Comparison of ENCODE assay signal across 1 cellular context in the genomic region with DNA sequence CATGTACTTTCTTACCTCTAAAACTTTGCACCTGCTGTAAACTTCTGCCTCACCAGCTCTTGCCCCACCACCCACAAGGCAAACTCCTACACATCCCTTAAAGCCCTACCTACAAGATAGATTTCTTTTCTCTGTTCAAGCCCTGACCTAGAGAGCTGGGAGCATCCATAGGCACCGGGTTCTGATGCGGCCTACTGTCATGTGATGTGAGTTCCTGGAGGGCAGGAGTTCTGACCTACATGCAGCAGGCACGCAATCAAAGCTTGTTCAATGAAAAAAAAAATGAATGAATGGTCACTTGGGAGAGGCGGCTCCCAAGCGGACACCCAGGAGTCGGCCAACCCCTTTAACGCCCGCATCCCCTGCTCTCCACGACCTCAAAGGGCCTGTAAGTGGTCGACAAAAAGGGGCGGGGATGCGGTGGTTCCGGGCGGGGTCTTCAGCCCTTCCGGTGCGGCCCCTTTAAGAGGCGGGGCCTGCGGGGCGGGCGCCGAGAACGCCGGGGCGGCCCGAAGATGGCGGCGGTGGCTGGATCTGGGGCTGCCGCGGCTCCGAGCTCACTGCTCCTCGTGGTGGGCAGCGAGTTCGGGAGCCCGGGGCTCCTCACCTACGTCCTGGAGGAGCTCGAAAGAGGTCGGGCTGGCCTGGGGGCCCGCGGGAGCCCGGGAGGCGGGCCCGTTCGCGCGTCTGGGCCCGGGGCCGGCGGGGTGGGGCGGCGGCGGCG.
TF ChIP-seq lines count a peak whose summit lies in the region.

A gene with protein sequence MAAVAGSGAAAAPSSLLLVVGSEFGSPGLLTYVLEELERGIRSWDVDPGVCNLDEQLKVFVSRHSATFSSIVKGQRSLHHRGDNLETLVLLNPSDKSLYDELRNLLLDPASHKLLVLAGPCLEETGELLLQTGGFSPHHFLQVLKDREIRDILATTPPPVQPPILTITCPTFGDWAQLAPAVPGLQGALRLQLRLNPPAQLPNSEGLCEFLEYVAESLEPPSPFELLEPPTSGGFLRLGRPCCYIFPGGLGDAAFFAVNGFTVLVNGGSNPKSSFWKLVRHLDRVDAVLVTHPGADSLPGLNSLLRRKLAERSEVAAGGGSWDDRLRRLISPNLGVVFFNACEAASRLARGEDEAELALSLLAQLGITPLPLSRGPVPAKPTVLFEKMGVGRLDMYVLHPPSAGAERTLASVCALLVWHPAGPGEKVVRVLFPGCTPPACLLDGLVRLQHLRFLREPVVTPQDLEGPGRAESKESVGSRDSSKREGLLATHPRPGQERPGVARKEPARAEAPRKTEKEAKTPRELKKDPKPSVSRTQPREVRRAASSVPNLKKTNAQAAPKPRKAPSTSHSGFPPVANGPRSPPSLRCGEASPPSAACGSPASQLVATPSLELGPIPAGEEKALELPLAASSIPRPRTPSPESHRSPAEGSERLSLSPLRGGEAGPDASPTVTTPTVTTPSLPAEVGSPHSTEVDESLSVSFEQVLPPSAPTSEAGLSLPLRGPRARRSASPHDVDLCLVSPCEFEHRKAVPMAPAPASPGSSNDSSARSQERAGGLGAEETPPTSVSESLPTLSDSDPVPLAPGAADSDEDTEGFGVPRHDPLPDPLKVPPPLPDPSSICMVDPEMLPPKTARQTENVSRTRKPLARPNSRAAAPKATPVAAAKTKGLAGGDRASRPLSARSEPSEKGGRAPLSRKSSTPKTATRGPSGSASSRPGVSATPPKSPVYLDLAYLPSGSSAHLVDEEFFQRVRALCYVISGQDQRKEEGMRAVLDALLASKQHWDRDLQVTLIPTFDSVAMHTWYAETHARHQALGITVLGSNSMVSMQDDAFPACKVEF (plus strand): TSS at position 493 of the 724 bp plus-strand sequence. CDS start 23 bp downstream, at position 516.

TF ChIP-seq in K562, 482 proteins besides CTCF, POLR2A, EP300 and RAD21 (continued from another document and continues in another):
- TF ChIP-seq EWSR1 (IDR thresholded peaks at IDR 0.05; ENCODE audit: borderline replicate concordance, low read depth, partially characterized antibody) (no peak), HNRNPK (IDR thresholded peaks at IDR 0.05; ENCODE audit: low read depth, low read length, poor library complexity, severe bottlenecking) (no peak), ZNF717 (CRISPR knock-in tag; IDR thresholded peaks at IDR 0.05) (no peak), KDM5B (IDR thresholded peaks at IDR 0.05; ENCODE audit: insufficient replicate concordance, low read depth, low read length) (peak; percentile 82), BMI1 (IDR thresholded peaks at IDR 0.05; ENCODE audit: low read length) (no peak), CREB1 (IDR thresholded peaks at IDR 0.05) (no peak), CREB1 (CRISPR knock-in tag; IDR thresholded peaks at IDR 0.05) (no peak), PHTF2 (CRISPR knock-in tag; IDR thresholded peaks at IDR 0.05) (no peak), JUN (IDR thresholded peaks at IDR 0.05; ENCODE audit: borderline replicate concordance, low read depth, low read length) (no peak), JUN (CRISPR knock-in tag; IDR thresholded peaks at IDR 0.05; ENCODE audit: borderline replicate concordance) (no peak), RCOR1 (IDR thresholded peaks at IDR 0.05; ENCODE audit: borderline replicate concordance in 1 of 2, low read depth in 2 of 2, low read length in 2 of 2) (no peak), ZNF311 (CRISPR knock-in tag; IDR thresholded peaks at IDR 0.05) (no peak), ZBTB7A (IDR thresholded peaks at IDR 0.05; ENCODE audit: borderline replicate concordance, control insufficient read depth, low read depth, low read length) (peak; percentile 88), KDM2B (CRISPR knock-in tag; IDR thresholded peaks at IDR 0.05) (no peak), ZNF184 (CRISPR knock-in tag; IDR thresholded peaks at IDR 0.05) (no peak), ADNP (tag; IDR thresholded peaks at IDR 0.05) (no peak), ZNF212 (CRISPR knock-in tag; IDR thresholded peaks at IDR 0.05) (no peak), SAP30 (IDR thresholded peaks at IDR 0.05; ENCODE audit: borderline replicate concordance, insufficient read depth, low read depth, low read length, poor library complexity, severe bottlenecking) (peak; percentile 39), DACH1 (IDR thresholded peaks at IDR 0.05; ENCODE audit: partially characterized antibody) (no peak), RBM22 (IDR thresholded peaks at IDR 0.05; ENCODE audit: low read depth, low read length, poor library complexity, severe bottlenecking) (no peak), PHF21A (IDR thresholded peaks at IDR 0.05; ENCODE audit: borderline replicate concordance, low read depth) (no peak), SRSF9 (IDR thresholded peaks at IDR 0.05; ENCODE audit: borderline replicate concordance, low read depth, low read length) (no peak), CBFA2T2 (conservative IDR thresholded peaks at IDR 0.05) (no peak), CCAR2 (IDR thresholded peaks at IDR 0.05; ENCODE audit: low read depth, low read length) (no peak), ZNF79 (CRISPR knock-in tag; IDR thresholded peaks at IDR 0.05; ENCODE audit: low read depth) (no peak), NFIX (CRISPR knock-in tag; IDR thresholded peaks at IDR 0.05; ENCODE audit: low read depth) (no peak), MAZ (CRISPR knock-in tag; conservative IDR thresholded peaks at IDR 0.05 in 1 of 2, IDR thresholded peaks at IDR 0.05 in 1 of 2) (peak in 1 of 2 experiments; percentile 46; a peak in 1 of 4 replicates), GABPB1 (CRISPR knock-in tag; IDR thresholded peaks at IDR 0.05) (peak; percentile 44; the same call in 1 of the 2 replicates), HMGN3 (IDR thresholded peaks at IDR 0.05; ENCODE audit: borderline replicate concordance, extremely low read depth, insufficient read length, low read depth, low read length) (peak; percentile 36), PCBP1 (IDR thresholded peaks at IDR 0.05; ENCODE audit: low read depth, low read length, poor library complexity, severe bottlenecking) (no peak), ESRRB (CRISPR knock-in tag; IDR thresholded peaks at IDR 0.05; ENCODE audit: borderline replicate concordance) (no peak), ZNF644 (tag; IDR thresholded peaks at IDR 0.05; ENCODE audit: low read depth) (no peak), ZNF76 (CRISPR knock-in tag; IDR thresholded peaks at IDR 0.05; ENCODE audit: borderline replicate concordance) (no peak), PML (IDR thresholded peaks at IDR 0.05; ENCODE audit: low read length) (peak; percentile 41; the same call in 1 of the 2 replicates), ZNF584 (CRISPR knock-in tag; IDR thresholded peaks at IDR 0.05; ENCODE audit: low read depth) (no peak), RBFOX2 (IDR thresholded peaks at IDR 0.05; ENCODE audit: low read depth, low read length) (peak; percentile 83), BACH1 (tag; IDR thresholded peaks at IDR 0.05) (no peak), ETV1 (tag; conservative IDR thresholded peaks at IDR 0.05; ENCODE audit: low read depth) (peak; percentile 77), KAT2B (IDR thresholded peaks at IDR 0.05; ENCODE audit: low read depth, low read length) (no peak), NFE2L1 (tag; IDR thresholded peaks at IDR 0.05; ENCODE audit: borderline replicate concordance, low read depth) (no peak), ZNF695 (CRISPR knock-in tag; IDR thresholded peaks at IDR 0.05) (no peak), MBD2 (IDR thresholded peaks at IDR 0.05; ENCODE audit: borderline replicate concordance, low read depth) (peak; percentile 30; the same call in 1 of the 2 replicates), SRF (CRISPR knock-in tag; IDR thresholded peaks at IDR 0.05) (0 out of 4 replicates have a peak, but pooled peaks of 1 of the 2 experiments have one; percentile 13), ZNF217 (CRISPR knock-in tag; IDR thresholded peaks at IDR 0.05) (no peak), NFE2 (IDR thresholded peaks at IDR 0.05; ENCODE audit: low read depth) (no peak), ERF (CRISPR knock-in tag; IDR thresholded peaks at IDR 0.05) (0 out of 2 replicates have a peak, but pooled peaks have one; percentile 48), ZKSCAN1 (IDR thresholded peaks at IDR 0.05; ENCODE audit: low read depth, low read length) (no peak), MTA3 (IDR thresholded peaks at IDR 0.05; ENCODE audit: borderline replicate concordance) (no peak), ZNF57 (CRISPR knock-in tag; IDR thresholded peaks at IDR 0.05) (no peak), NUFIP1 (IDR thresholded peaks at IDR 0.05; ENCODE audit: partially characterized antibody) (no peak), KDM4B (IDR thresholded peaks at IDR 0.05; ENCODE audit: borderline replicate concordance in 2 of 2, low read depth in 1 of 2) (no peak), ELF2 (CRISPR knock-in tag; IDR thresholded peaks at IDR 0.05) (0 out of 2 replicates have a peak, but pooled peaks have one; percentile 44), ZC3H11A (IDR thresholded peaks at IDR 0.05; ENCODE audit: low read depth, low read length) (no peak), ZNF830 (CRISPR knock-in tag; IDR thresholded peaks at IDR 0.05) (no peak), ZNF174 (CRISPR knock-in tag; IDR thresholded peaks at IDR 0.05) (no peak), TAF9B (IDR thresholded peaks at IDR 0.05; ENCODE audit: partially characterized antibody) (no peak), SIRT6 (IDR thresholded peaks at IDR 0.05; ENCODE audit: low read depth, low read length) (no peak)
- TF ChIP-seq, protein P1, sequence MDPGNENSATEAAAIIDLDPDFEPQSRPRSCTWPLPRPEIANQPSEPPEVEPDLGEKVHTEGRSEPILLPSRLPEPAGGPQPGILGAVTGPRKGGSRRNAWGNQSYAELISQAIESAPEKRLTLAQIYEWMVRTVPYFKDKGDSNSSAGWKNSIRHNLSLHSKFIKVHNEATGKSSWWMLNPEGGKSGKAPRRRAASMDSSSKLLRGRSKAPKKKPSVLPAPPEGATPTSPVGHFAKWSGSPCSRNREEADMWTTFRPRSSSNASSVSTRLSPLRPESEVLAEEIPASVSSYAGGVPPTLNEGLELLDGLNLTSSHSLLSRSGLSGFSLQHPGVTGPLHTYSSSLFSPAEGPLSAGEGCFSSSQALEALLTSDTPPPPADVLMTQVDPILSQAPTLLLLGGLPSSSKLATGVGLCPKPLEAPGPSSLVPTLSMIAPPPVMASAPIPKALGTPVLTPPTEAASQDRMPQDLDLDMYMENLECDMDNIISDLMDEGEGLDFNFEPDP (CRISPR knock-in tag; IDR thresholded peaks at IDR 0.05) = no peak
- TF ChIP-seq, protein P2, sequence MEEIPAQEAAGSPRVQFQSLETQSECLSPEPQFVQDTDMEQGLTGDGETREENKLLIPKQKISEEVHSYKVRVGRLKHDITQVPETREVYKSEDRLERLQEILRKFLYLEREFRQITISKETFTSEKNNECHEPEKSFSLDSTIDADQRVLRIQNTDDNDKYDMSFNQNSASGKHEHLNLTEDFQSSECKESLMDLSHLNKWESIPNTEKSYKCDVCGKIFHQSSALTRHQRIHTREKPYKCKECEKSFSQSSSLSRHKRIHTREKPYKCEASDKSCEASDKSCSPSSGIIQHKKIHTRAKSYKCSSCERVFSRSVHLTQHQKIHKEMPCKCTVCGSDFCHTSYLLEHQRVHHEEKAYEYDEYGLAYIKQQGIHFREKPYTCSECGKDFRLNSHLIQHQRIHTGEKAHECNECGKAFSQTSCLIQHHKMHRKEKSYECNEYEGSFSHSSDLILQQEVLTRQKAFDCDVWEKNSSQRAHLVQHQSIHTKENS (CRISPR knock-in tag; IDR thresholded peaks at IDR 0.05) = no peak
- TF ChIP-seq, protein P3, sequence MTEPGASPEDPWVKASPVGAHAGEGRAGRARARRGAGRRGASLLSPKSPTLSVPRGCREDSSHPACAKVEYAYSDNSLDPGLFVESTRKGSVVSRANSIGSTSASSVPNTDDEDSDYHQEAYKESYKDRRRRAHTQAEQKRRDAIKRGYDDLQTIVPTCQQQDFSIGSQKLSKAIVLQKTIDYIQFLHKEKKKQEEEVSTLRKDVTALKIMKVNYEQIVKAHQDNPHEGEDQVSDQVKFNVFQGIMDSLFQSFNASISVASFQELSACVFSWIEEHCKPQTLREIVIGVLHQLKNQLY (CRISPR knock-in tag; conservative IDR thresholded peaks at IDR 0.05) = no peak
- TF ChIP-seq, protein P4, sequence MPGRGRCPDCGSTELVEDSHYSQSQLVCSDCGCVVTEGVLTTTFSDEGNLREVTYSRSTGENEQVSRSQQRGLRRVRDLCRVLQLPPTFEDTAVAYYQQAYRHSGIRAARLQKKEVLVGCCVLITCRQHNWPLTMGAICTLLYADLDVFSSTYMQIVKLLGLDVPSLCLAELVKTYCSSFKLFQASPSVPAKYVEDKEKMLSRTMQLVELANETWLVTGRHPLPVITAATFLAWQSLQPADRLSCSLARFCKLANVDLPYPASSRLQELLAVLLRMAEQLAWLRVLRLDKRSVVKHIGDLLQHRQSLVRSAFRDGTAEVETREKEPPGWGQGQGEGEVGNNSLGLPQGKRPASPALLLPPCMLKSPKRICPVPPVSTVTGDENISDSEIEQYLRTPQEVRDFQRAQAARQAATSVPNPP (IDR thresholded peaks at IDR 0.05; ENCODE audit: borderline replicate concordance, insufficient read depth, insufficient read length) = no peak
- TF ChIP-seq, protein P5, sequence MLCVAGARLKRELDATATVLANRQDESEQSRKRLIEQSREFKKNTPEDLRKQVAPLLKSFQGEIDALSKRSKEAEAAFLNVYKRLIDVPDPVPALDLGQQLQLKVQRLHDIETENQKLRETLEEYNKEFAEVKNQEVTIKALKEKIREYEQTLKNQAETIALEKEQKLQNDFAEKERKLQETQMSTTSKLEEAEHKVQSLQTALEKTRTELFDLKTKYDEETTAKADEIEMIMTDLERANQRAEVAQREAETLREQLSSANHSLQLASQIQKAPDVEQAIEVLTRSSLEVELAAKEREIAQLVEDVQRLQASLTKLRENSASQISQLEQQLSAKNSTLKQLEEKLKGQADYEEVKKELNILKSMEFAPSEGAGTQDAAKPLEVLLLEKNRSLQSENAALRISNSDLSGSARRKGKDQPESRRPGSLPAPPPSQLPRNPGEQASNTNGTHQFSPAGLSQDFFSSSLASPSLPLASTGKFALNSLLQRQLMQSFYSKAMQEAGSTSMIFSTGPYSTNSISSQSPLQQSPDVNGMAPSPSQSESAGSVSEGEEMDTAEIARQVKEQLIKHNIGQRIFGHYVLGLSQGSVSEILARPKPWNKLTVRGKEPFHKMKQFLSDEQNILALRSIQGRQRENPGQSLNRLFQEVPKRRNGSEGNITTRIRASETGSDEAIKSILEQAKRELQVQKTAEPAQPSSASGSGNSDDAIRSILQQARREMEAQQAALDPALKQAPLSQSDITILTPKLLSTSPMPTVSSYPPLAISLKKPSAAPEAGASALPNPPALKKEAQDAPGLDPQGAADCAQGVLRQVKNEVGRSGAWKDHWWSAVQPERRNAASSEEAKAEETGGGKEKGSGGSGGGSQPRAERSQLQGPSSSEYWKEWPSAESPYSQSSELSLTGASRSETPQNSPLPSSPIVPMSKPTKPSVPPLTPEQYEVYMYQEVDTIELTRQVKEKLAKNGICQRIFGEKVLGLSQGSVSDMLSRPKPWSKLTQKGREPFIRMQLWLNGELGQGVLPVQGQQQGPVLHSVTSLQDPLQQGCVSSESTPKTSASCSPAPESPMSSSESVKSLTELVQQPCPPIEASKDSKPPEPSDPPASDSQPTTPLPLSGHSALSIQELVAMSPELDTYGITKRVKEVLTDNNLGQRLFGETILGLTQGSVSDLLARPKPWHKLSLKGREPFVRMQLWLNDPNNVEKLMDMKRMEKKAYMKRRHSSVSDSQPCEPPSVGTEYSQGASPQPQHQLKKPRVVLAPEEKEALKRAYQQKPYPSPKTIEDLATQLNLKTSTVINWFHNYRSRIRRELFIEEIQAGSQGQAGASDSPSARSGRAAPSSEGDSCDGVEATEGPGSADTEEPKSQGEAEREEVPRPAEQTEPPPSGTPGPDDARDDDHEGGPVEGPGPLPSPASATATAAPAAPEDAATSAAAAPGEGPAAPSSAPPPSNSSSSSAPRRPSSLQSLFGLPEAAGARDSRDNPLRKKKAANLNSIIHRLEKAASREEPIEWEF (CRISPR knock-in tag; IDR thresholded peaks at IDR 0.05) = no peak
